ENCODE assay signal across 22 cellular contexts in genomic region chr7:43199333-43199732, GRCh38.
A peak's percentile ranks its signal among the peaks of the same experiment; 100 is the strongest.
DNase-seq lines count a peak whose midpoint lies in the region; ATAC-seq and TF ChIP-seq lines count a peak whose summit lies in the region.
"Had no signal": no experiment of that assay in that cellular context is flagged by ENCODE, and none has a peak within 500 bp of the region (broad histone marks: within the 10 kb centered on the region; RNA-seq: fewer than 3 reads in every experiment).

No MANE protein-coding gene starts in this region.

- peaks cover 23 to 29% (median 27%) of the 10 kb centered on the region in 10 experiments for H3K4me1 ChIP-seq in BLaER1 treated with 17β-estradiol and CSF1 and Interleukin-3, amounts not matched to agents 10 nM and 100 nM
- H3K4me1 ChIP-seq: ascending aorta, BE2C, psoas muscle, tibial artery had no signal

- 0 out of 22 replicates have a peak, but pooled peaks cover 0 to 5% (median 0%) of the 10 kb centered on the region in 11 experiments for H3K36me3 ChIP-seq in BLaER1 treated with 17β-estradiol and CSF1 and Interleukin-3, amounts not matched to agents 10 nM and 100 nM
- H3K36me3 ChIP-seq: ascending aorta, BE2C, tibial artery had no signal

- in situ Hi-C loops in astrocyte of the spinal cord (cut with HindIII; ENCODE audit: low sequenced_read_pairs) = no loop called here

- peak overlapping the region; percentile 56 to 82 (median 70); a peak in 19 of 22 replicates for H3K4me2 ChIP-seq in BLaER1 treated with 17β-estradiol and CSF1 and Interleukin-3, amounts not matched to agents 10 nM and 100 nM
- H3K4me2 ChIP-seq: hepatocyte had no signal

- DNase-seq in HS-5 (ENCODE audit: low read depth) = peak; percentile 47
- DNase-seq in astrocyte of the spinal cord (ENCODE audit: low read depth, low spot score) = peak; percentile 55
- DNase-seq in foreskin melanocyte = peak; percentile 42
- DNase-seq in NCI-H2171 treated with DMSO at 0.1 percent for 48 hours (lab: John Stamatoyannopoulos, UW) = no peak
- DNase-seq: activated CD4-positive, alpha-beta T cell treated with anti-CD3 and anti-CD28 coated beads for 1 hour; activated CD8-positive, alpha-beta memory T cell treated with anti-CD3 and anti-CD28 coated beads, Interleukin-2, amount 10 ng/mL, durations not matched to agents 7 days and 5 days; BE2C; erythroblast; Karpas-422; NCI-H1436; psoas muscle; Right ventricle myocardium superior; stimulated activated CD4-positive, alpha-beta T cell treated with anti-CD3 and anti-CD28 coated beads, Interleukin-12 subunit alpha, Interleukin-12 subunit beta, amount 100 ng/mL, for 4 hours; stimulated activated naive B cell treated with anti-CD40 and anti-IgM and Interleukin-4, amounts not matched to agents 10 μg/mL and 1 μg/mL and 100 μg/mL, for 72 hours; tibial artery had no signal

- no peaks in the 10 kb centered on the region for H4K20me1 ChIP-seq in BLaER1 treated with 17β-estradiol and CSF1 and Interleukin-3, amounts not matched to agents 10 nM and 100 nM

- ATAC-seq in HG03280 (IDR thresholded peaks at IDR 0.05; ENCODE audit: unreplicated experiment) (no peak), HG03432 (IDR thresholded peaks at IDR 0.05; ENCODE audit: unreplicated experiment) (no peak), HG03571 (IDR thresholded peaks at IDR 0.05; ENCODE audit: unreplicated experiment) (no peak)
- ATAC-seq: activated CD8-positive, alpha-beta memory T cell treated with anti-CD3 and anti-CD28 coated beads, Interleukin-2, amount 10 ng/mL, durations not matched to agents 7 days and 5 days; psoas muscle; stimulated activated naive B cell treated with anti-CD40 and anti-IgM and Interleukin-4, amounts not matched to agents 10 μg/mL and 1 μg/mL and 100 μg/mL, for 72 hours had no signal

- no peaks in the 10 kb centered on the region for H3K9me3 ChIP-seq in BLaER1 treated with 17β-estradiol and CSF1 and Interleukin-3, amounts not matched to agents 10 nM and 100 nM (replicated peaks in 1 of 11)
- H3K9me3 ChIP-seq: ascending aorta, BE2C, psoas muscle, tibial artery had no signal

- peak overlapping the region in 9 of 11 experiments; percentile 24 to 63 (median 46); a peak in 8 of 22 replicates for H3K27ac ChIP-seq in BLaER1 treated with 17β-estradiol and CSF1 and Interleukin-3, amounts not matched to agents 10 nM and 100 nM
- H3K27ac ChIP-seq: ascending aorta, hepatocyte, HL-60, psoas muscle, tibial artery had no signal

- no peak overlapping the region; a peak in 1 of 20 replicates for H3K4me3 ChIP-seq in BLaER1 treated with 17β-estradiol and CSF1 and Interleukin-3, amounts not matched to agents 10 nM and 100 nM
- no peak overlapping the region for H3K4me3 ChIP-seq in astrocyte of the spinal cord (ENCODE audit: low read depth, low read length)
- H3K4me3 ChIP-seq: ascending aorta, hepatocyte, psoas muscle, tibial artery had no signal

- no peaks in the 10 kb centered on the region for H3K27me3 ChIP-seq in BLaER1 treated with 17β-estradiol and CSF1 and Interleukin-3, amounts not matched to agents 10 nM and 100 nM
- H3K27me3 ChIP-seq: ascending aorta had no signal

- TF ChIP-seq CTCF in astrocyte of the spinal cord (IDR thresholded peaks at IDR 0.05; ENCODE audit: low read depth, low read length) = no peak

- H3K9ac ChIP-seq in BLaER1 treated with 17β-estradiol and CSF1 and Interleukin-3, amounts not matched to agents 10 nM and 100 nM = peak overlapping the region in 1 of 11 experiments; percentile 34; a peak in 1 of 22 replicates
